13 cellular contexts compared by ENCODE assay signal in the genomic region with DNA sequence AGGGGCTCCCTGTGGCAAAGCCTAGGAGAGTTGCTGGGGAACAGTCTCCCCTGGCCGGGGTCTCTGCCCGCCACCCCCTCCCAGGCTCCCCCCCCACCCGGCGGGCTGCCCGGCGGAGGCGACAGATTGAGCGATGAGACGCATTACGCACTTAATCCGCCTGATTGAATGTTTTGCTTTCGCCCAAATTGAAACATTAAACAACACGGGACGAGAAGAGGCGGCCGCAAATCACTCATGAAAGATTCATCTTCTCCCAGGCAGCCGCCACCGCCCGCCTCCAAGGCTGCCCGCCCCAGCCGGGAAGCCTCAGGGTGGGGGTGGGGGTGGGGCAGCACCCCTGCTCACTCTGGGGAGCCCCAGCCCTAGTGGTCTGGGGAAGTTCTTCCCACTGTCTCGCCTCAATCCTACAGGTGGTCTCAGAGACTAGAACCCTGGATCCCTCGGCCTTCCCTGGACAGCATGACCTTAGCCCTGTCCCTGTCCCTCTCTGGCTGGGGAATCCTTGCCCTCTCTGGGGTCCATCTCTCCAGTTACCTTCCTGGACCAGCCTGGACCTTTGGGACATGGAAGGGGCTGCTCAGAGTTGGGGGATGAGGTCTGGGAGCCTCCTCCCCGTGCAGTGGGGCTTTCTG. TPM values are rescaled to one million over a fixed set of nuclear protein-coding genes. Genes with fewer than 3 reads are reported as not detected.
DNase-seq lines count a peak whose midpoint lies in the region; ATAC-seq lines count a peak whose summit lies in the region.
"Had no signal": no experiment of that assay in that cellular context is flagged by ENCODE, and none has a peak within 500 bp of the region (broad histone marks: within the 10 kb centered on the region; RNA-seq: fewer than 3 reads in every experiment).

No MANE protein-coding gene starts in this region.

- DNase-seq in activated naive CD8-positive, alpha-beta T cell treated with anti-CD3 and anti-CD28 coated beads, Interleukin-2, amount 50 U/mL, for 24 hours, result no peak
- DNase-seq in activated naive CD8-positive, alpha-beta T cell treated with anti-CD3 and anti-CD28 coated beads for 36 hours, result no peak
- peak; percentile 28 for DNase-seq in adipocyte (ENCODE audit: low read depth)
- DNase-seq: NCI-H2171; stimulated activated CD4-positive, alpha-beta T cell treated with anti-CD3 and anti-CD28 coated beads, Interleukin-2, amount 100 ng/mL, for 48 hours; stimulated activated naive B cell treated with anti-CD40 and anti-IgM and Interleukin-4, amounts not matched to agents 10 μg/mL and 1 μg/mL and 100 μg/mL, for 72 hours had no signal

- peaks cover 18% of the 10 kb centered on the region for H3K4me1 ChIP-seq in adipocyte (ENCODE audit: control insufficient read depth, insufficient read depth, low read length)

- H3K27me3 ChIP-seq in adipocyte (replicated peaks; ENCODE audit: control insufficient read depth, insufficient read depth, low read length), result peaks cover 19% of the 10 kb centered on the region

- no peak overlapping the region for H3K4me3 ChIP-seq in adipocyte (ENCODE audit: low read length)

- no peak overlapping the region for H3K4me3 Mint-ChIP-seq in activated naive CD8-positive, alpha-beta T cell treated with anti-CD3 and anti-CD28 coated beads, Interleukin-2, amount 50 U/mL, for 24 hours
- no peak overlapping the region for H3K4me3 Mint-ChIP-seq in activated naive CD8-positive, alpha-beta T cell treated with anti-CD3 and anti-CD28 coated beads for 36 hours
- no peak overlapping the region for H3K4me3 Mint-ChIP-seq in stimulated activated memory B cell treated with anti-CD40 and anti-IgM and Interleukin-4, amounts not matched to agents 10 μg/mL and 1 μg/mL and 100 μg/mL, for 72 hours
- H3K4me3 Mint-ChIP-seq: WTC11 had no signal

- H3K4me1 Mint-ChIP-seq in activated naive CD8-positive, alpha-beta T cell treated with anti-CD3 and anti-CD28 coated beads, Interleukin-2, amount 50 U/mL, for 24 hours, result peaks cover 42% of the 10 kb centered on the region
- peaks cover 32% of the 10 kb centered on the region for H3K4me1 Mint-ChIP-seq in activated naive CD8-positive, alpha-beta T cell treated with anti-CD3 and anti-CD28 coated beads for 36 hours
- H3K4me1 Mint-ChIP-seq in stimulated activated memory B cell treated with anti-CD40 and anti-IgM and Interleukin-4, amounts not matched to agents 10 μg/mL and 1 μg/mL and 100 μg/mL, for 72 hours, result peaks cover 55% of the 10 kb centered on the region

- no peaks in the 10 kb centered on the region for H3K36me3 Mint-ChIP-seq in activated naive CD8-positive, alpha-beta T cell treated with anti-CD3 and anti-CD28 coated beads, Interleukin-2, amount 50 U/mL, for 24 hours (ENCODE audit: low read depth)
- H3K36me3 Mint-ChIP-seq in activated naive CD8-positive, alpha-beta T cell treated with anti-CD3 and anti-CD28 coated beads for 36 hours, result no peaks in the 10 kb centered on the region
- no peaks in the 10 kb centered on the region for H3K36me3 Mint-ChIP-seq in stimulated activated memory B cell treated with anti-CD40 and anti-IgM and Interleukin-4, amounts not matched to agents 10 μg/mL and 1 μg/mL and 100 μg/mL, for 72 hours
- H3K36me3 Mint-ChIP-seq: WTC11 had no signal

- no peaks in the 10 kb centered on the region for H3K36me3 ChIP-seq in adipocyte (ENCODE audit: control insufficient read depth, insufficient read depth, low read length, severe bottlenecking)

- no peak overlapping the region for H3K9ac ChIP-seq in adipocyte (ENCODE audit: low read length)

- H3K9me3 Mint-ChIP-seq in activated naive CD8-positive, alpha-beta T cell treated with anti-CD3 and anti-CD28 coated beads, Interleukin-2, amount 50 U/mL, for 24 hours, result no peaks in the 10 kb centered on the region
- no peaks in the 10 kb centered on the region for H3K9me3 Mint-ChIP-seq in activated naive CD8-positive, alpha-beta T cell treated with anti-CD3 and anti-CD28 coated beads for 36 hours
- no peaks in the 10 kb centered on the region for H3K9me3 Mint-ChIP-seq in stimulated activated memory B cell treated with anti-CD40 and anti-IgM and Interleukin-4, amounts not matched to agents 10 μg/mL and 1 μg/mL and 100 μg/mL, for 72 hours
- H3K9me3 Mint-ChIP-seq: stimulated activated naive B cell treated with anti-CD40 and anti-IgM and Interleukin-4, amounts not matched to agents 10 μg/mL and 1 μg/mL and 100 μg/mL, for 72 hours; WTC11 had no signal

- peak overlapping the region; percentile 47 for H3K27ac Mint-ChIP-seq in activated naive CD8-positive, alpha-beta T cell treated with anti-CD3 and anti-CD28 coated beads, Interleukin-2, amount 50 U/mL, for 24 hours
- H3K27ac Mint-ChIP-seq in activated naive CD8-positive, alpha-beta T cell treated with anti-CD3 and anti-CD28 coated beads for 36 hours, result no peak overlapping the region
- H3K27ac Mint-ChIP-seq in stimulated activated memory B cell treated with anti-CD40 and anti-IgM and Interleukin-4, amounts not matched to agents 10 μg/mL and 1 μg/mL and 100 μg/mL, for 72 hours, result peak overlapping the region; percentile 76
- H3K27ac Mint-ChIP-seq: WTC11 had no signal

- peaks cover 13% of the 10 kb centered on the region for H3K27me3 Mint-ChIP-seq in activated naive CD8-positive, alpha-beta T cell treated with anti-CD3 and anti-CD28 coated beads, Interleukin-2, amount 50 U/mL, for 24 hours
- H3K27me3 Mint-ChIP-seq in activated naive CD8-positive, alpha-beta T cell treated with anti-CD3 and anti-CD28 coated beads for 36 hours, result no peaks in the 10 kb centered on the region
- peaks cover 12% of the 10 kb centered on the region for H3K27me3 Mint-ChIP-seq in stimulated activated memory B cell treated with anti-CD40 and anti-IgM and Interleukin-4, amounts not matched to agents 10 μg/mL and 1 μg/mL and 100 μg/mL, for 72 hours

- ATAC-seq in activated naive CD8-positive, alpha-beta T cell treated with anti-CD3 and anti-CD28 coated beads, Interleukin-2, amount 50 U/mL, for 24 hours, result peak; percentile 0
- no peak for ATAC-seq in stimulated activated memory B cell treated with anti-CD40 and anti-IgM and Interleukin-4, amounts not matched to agents 10 μg/mL and 1 μg/mL and 100 μg/mL, for 72 hours
- no peak for ATAC-seq in HG03097 (IDR thresholded peaks at IDR 0.05; ENCODE audit: low FRiP score, unreplicated experiment)
- ATAC-seq in HG02852 (IDR thresholded peaks at IDR 0.05; ENCODE audit: unreplicated experiment), result no peak
- ATAC-seq: WTC11 had no signal

- H3K9me3 ChIP-seq in adipocyte (ENCODE audit: control insufficient read depth, low read length), result no peaks in the 10 kb centered on the region

RNA-seq across cellular contexts. Expression of a gene that starts 7.6 kb away (rescaled TPM):
- 1 to 10 TPM; 1.1 to 1.2 TPM for total RNA-seq in activated naive CD8-positive, alpha-beta T cell treated with anti-CD3 and anti-CD28 coated beads for 36 hours
- total RNA-seq: Daoy, H4, renal cortical epithelial cell had no signal

RNA-seq across cellular contexts. Expression of a gene that starts 23.2 kb away (rescaled TPM):
- 10 to 100 TPM; 46.9 to 50.7 TPM for total RNA-seq in activated naive CD8-positive, alpha-beta T cell treated with anti-CD3 and anti-CD28 coated beads for 36 hours

RNA-seq across cellular contexts. Expression of a gene that starts 52.9 kb away (rescaled TPM):
- 100 to 1,000 TPM; 285 to 295 TPM for total RNA-seq in activated naive CD8-positive, alpha-beta T cell treated with anti-CD3 and anti-CD28 coated beads for 36 hours

RNA-seq across cellular contexts. Expression of a gene that starts 58.1 kb away (rescaled TPM):
- total RNA-seq in activated naive CD8-positive, alpha-beta T cell treated with anti-CD3 and anti-CD28 coated beads for 36 hours, result 1 to 10 TPM; 4.3 to 4.8 TPM

RNA-seq across cellular contexts. Expression of a gene that starts 58.8 kb away (rescaled TPM):
- 10 to 100 TPM; 28.8 to 32.2 TPM for total RNA-seq in activated naive CD8-positive, alpha-beta T cell treated with anti-CD3 and anti-CD28 coated beads for 36 hours
- total RNA-seq: Daoy, H4 had no signal
